ENCODE assay signal across 8 cellular contexts in genomic region chr6:27078734-27079357, GRCh38.
DNase-seq lines count a peak whose midpoint lies in the region; ATAC-seq, FAIRE-seq and TF ChIP-seq lines count a peak whose summit lies in the region.

No MANE protein-coding gene starts in this region.

- FAIRE-seq in D721Med (lab: Jason Lieb, UNC), result peak; percentile 68

- H3K9ac ChIP-seq in OCI-LY3 (ENCODE audit: low read length), result peak overlapping the region; percentile 40

- H4K20me1 ChIP-seq in OCI-LY3 (ENCODE audit: insufficient read depth, low read length) (no peaks in the 10 kb centered on the region), osteoblast (ENCODE audit: insufficient read depth, low read length) (no peaks in the 10 kb centered on the region)

- H3K36me3 ChIP-seq in OCI-LY3 (replicated peaks; ENCODE audit: low read depth, low read length) (no peaks in the 10 kb centered on the region), osteoblast (ENCODE audit: insufficient read depth, low read length) (no peaks in the 10 kb centered on the region)

- peak overlapping the region; percentile 81 for H3K4me2 ChIP-seq in OCI-LY3 (ENCODE audit: low read length)
- H3K4me2 ChIP-seq in osteoblast (ENCODE audit: insufficient read depth, low read length), result peak overlapping the region; percentile 70

- no peak for ATAC-seq in HG03039 (IDR thresholded peaks at IDR 0.05; ENCODE audit: unreplicated experiment)

- H3K79me2 ChIP-seq in OCI-LY3 (ENCODE audit: low read length) (no peaks in the 10 kb centered on the region), osteoblast (ENCODE audit: insufficient read depth, low read length) (no peaks in the 10 kb centered on the region)

- DNase-seq in D721Med (ENCODE audit: insufficient read length, low spot score) (no peak), GM20000 (ENCODE audit: low spot score) (peak; percentile 48), HuH-7 (ENCODE audit: low spot score) (peak; percentile 16), foreskin melanocyte (peak; percentile 72), osteoblast (ENCODE audit: insufficient read length, low spot score, missing footprints) (peak; percentile 42)
- peak; percentile 72 for DNase-seq in activated effector memory CD4-positive, alpha-beta T cell treated with anti-CD3 and anti-CD28 coated beads, Interleukin-2, amount 50 U/mL, for 16 hours

- peak; percentile 84 for TF ChIP-seq CTCF in D721Med (IDR thresholded peaks at IDR 0.05; ENCODE audit: insufficient read depth, missing control alignments)
- TF ChIP-seq CTCF in GM20000 (IDR thresholded peaks at IDR 0.05; ENCODE audit: extremely low read depth, missing control alignments), result peak; percentile 47
- TF ChIP-seq CTCF in OCI-LY3 (IDR thresholded peaks at IDR 0.05; ENCODE audit: low read depth, low read length), result peak; percentile 76
- peak; percentile 83 for TF ChIP-seq CTCF in osteoblast (IDR thresholded peaks at IDR 0.05; ENCODE audit: extremely low read depth, low read depth, low read length)

- no peak overlapping the region for H3K27ac ChIP-seq in OCI-LY3 (ENCODE audit: low read length)
- H3K27ac ChIP-seq in osteoblast (ENCODE audit: low read depth, low read length), result no peak overlapping the region

- H3K9me3 ChIP-seq in OCI-LY3 (ENCODE audit: insufficient read depth, low read length) (no peaks in the 10 kb centered on the region), osteoblast (ENCODE audit: low read depth, low read length) (no peaks in the 10 kb centered on the region)

- H3K4me3 ChIP-seq in OCI-LY3 (ENCODE audit: low read length), result peak overlapping the region; percentile 85
- no peak overlapping the region for H3K4me3 ChIP-seq in osteoblast (ENCODE audit: insufficient read depth, low read length)

- peak overlapping the region; percentile 43 for H2AFZ ChIP-seq in OCI-LY3 (ENCODE audit: low read depth, low read length)
- H2AFZ ChIP-seq in osteoblast (ENCODE audit: low read length), result peak overlapping the region; percentile 69

- H3K4me1 ChIP-seq in OCI-LY3 (ENCODE audit: low read length), result peaks cover 2% of the 10 kb centered on the region; the same call in 1 of the 2 replicates
- H3K4me1 ChIP-seq in osteoblast (ENCODE audit: insufficient read depth, low read length), result peaks cover 4% of the 10 kb centered on the region

- H3K27me3 ChIP-seq in OCI-LY3 (ENCODE audit: low read depth, low read length) (no peaks in the 10 kb centered on the region), osteoblast (ENCODE audit: insufficient read depth, low read length) (peaks cover 4% of the 10 kb centered on the region)
